ENCODE assay signal across 3 cellular contexts in genomic region chr10:125964558-125964957, GRCh38.
"Had no signal": no experiment of that assay in that cellular context is flagged by ENCODE, and none has a peak within 500 bp of the region (broad histone marks: within the 10 kb centered on the region; RNA-seq: fewer than 3 reads in every experiment).

No MANE protein-coding gene starts in this region.

- DNase-seq: GDM1, GF-D8 had no signal

- ATAC-seq: GM12878 had no signal

- H3K4me3 ChIP-seq: GM12878 had no signal
